In genomic region chr17:68849673-68850260, GRCh38 we compare ENCODE assay signal across 20 cellular contexts.
DNase-seq lines count a peak whose midpoint lies in the region; ATAC-seq and TF ChIP-seq lines count a peak whose summit lies in the region.
"Had no signal": no experiment of that assay in that cellular context is flagged by ENCODE, and none has a peak within 500 bp of the region (broad histone marks: within the 10 kb centered on the region; RNA-seq: fewer than 3 reads in every experiment).

No MANE protein-coding gene starts in this region.

- DNase-seq in DMS53 (lab: John Stamatoyannopoulos, UW) (peak; percentile 68), DMS53 treated with DMSO at 0.1 percent for 48 hours (lab: John Stamatoyannopoulos, UW; ENCODE audit: unreplicated experiment) (no peak), NCI-H1105 (lab: John Stamatoyannopoulos, UW) (peak; percentile 82), NCI-H748 treated with DMSO at 0.1 percent for 48 hours (lab: John Stamatoyannopoulos, UW) (peak; percentile 84), fibroblast of villous mesenchyme (ENCODE audit: low read depth) (peak; percentile 58), cortex of kidney (lab: John Stamatoyannopoulos, UW) (no peak), hypothalamus (lab: John Stamatoyannopoulos, UW) (no peak)
- DNase-seq: activated CD4-positive, CD25-positive, alpha-beta regulatory T cell treated with anti-CD3 and anti-CD28 coated beads, Interleukin-2, amount 50 U/mL, for 72 hours; activated CD8-positive, alpha-beta memory T cell treated with anti-CD3 and anti-CD28 coated beads, Interleukin-2, amount 50 U/mL, for 4 hours; activated gamma-delta T cell; aorta; DND-41; glutamatergic neuron; HFFc6; KG1; NCI-H146; Right ventricle myocardium superior; stimulated activated naive B cell treated with anti-CD40 and anti-IgM and Interleukin-4, amounts not matched to agents 10 μg/mL and 1 μg/mL and 100 μg/mL, for 72 hours had no signal

- ATAC-seq in GM21367 (IDR thresholded peaks at IDR 0.05; ENCODE audit: unreplicated experiment): no peak
- ATAC-seq: stimulated activated naive B cell treated with anti-CD40 and anti-IgM and Interleukin-4, amounts not matched to agents 10 μg/mL and 1 μg/mL and 100 μg/mL, for 72 hours had no signal

- no peak for TF ChIP-seq CTCF in fibroblast of villous mesenchyme (IDR thresholded peaks at IDR 0.05; ENCODE audit: insufficient read depth, low read depth, low read length)

- no peak overlapping the region for H3K4me3 ChIP-seq in fibroblast of villous mesenchyme (ENCODE audit: low read depth, low read length)
- H3K4me3 ChIP-seq: BLaER1 had no signal

Comparison
In these comparisons a context has a peak if more than half of its experiments do, and no peak if none do; other contexts are left out.
1. DNase-seq: peak in DMS53 (single experiment), NCI-H1105 (single experiment), NCI-H748 treated with DMSO at 0.1 percent for 48 hours (single experiment) and fibroblast of villous mesenchyme (single experiment); none in DMS53 treated with DMSO at 0.1 percent for 48 hours (single experiment), cortex of kidney (single experiment) and hypothalamus (0 of 51).